ENCODE assay signal across 24 cellular contexts in the genomic region with DNA sequence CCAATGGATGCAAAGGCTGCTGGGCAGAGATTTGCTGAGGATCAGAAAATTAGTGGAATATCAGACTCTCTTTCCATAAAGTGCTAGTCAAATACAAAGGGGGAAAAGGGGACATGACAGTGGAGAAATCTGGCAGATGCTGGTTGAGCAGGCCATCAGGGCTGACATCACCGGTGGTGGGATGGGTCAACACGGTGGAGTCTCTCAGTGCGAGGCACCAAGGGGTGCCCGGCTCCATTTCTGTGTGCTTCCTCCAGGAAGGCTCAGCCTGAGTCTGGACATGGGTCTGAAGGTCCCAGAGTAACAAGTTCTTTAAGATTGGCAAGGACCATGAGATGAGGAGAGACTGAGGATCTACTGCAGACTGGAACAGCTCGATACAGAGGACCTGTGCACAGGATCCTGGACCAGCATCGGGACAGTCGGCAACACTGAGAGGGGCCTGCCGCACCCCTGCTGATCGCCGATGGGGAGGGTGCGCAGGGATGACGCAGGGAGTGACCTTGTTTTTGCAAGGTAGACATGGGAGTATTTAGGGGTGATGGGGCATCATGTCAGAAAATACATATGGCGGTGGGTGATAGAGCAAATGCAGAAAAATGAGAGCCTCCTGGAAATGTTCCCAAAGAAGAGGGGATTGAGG.
"Had no signal": no experiment of that assay in that cellular context is flagged by ENCODE, and none has a peak within 500 bp of the region (broad histone marks: within the 10 kb centered on the region; RNA-seq: fewer than 3 reads in every experiment).

No MANE protein-coding gene starts in this region.

- H3K36me3 ChIP-seq: lower lobe of right lung, suprapubic skin, upper lobe of right lung had no signal

- H3K9me3 ChIP-seq: lower lobe of right lung, mucosa of descending colon, pancreas, right atrium auricular region, spleen, thoracic aorta, tibial artery, upper lobe of right lung had no signal

- H3K4me1 ChIP-seq: lower lobe of right lung, pancreas, right atrium auricular region, spleen, suprapubic skin, tibial artery, upper lobe of right lung had no signal

- H3K4me3 ChIP-seq: lower lobe of right lung, mucosa of descending colon, pancreas, right atrium auricular region, spleen, suprapubic skin, thoracic aorta, tibial artery, upper lobe of right lung had no signal

- DNase-seq: hippocampal formation; kidney glomerular epithelial cell; left cardiac atrium; left ventricle myocardium superior; lower lobe of right lung; mammary epithelial cell; mesenchymal stem cell; midbrain; mucosa of descending colon; naive thymus-derived CD4-positive, alpha-beta T cell; small intestine; spleen; stimulated activated CD4-positive, alpha-beta T cell treated with anti-CD3 and anti-CD28 coated beads, Interleukin-2, amount 100 ng/mL, for 48 hours; stimulated activated naive B cell treated with anti-CD40 and anti-IgM and Interleukin-4, amounts not matched to agents 10 μg/mL and 1 μg/mL and 100 μg/mL, for 72 hours; trophoblast cell; upper lobe of right lung had no signal

- H3K27me3 ChIP-seq: pancreas, right atrium auricular region, suprapubic skin, tibial artery, upper lobe of right lung had no signal

- H3K27ac ChIP-seq: lower lobe of right lung, pancreas, right atrium auricular region, spleen, suprapubic skin, thoracic aorta, tibial artery, upper lobe of right lung had no signal

- ATAC-seq: left cardiac atrium; left lobe of liver; lower lobe of right lung; mucosa of descending colon; natural killer cell treated with Interleukin-12 subunit alpha and Interleukin-12 subunit beta and Interleukin-15 and Interleukin-18, amount 100 ng/mL, for 72 hours; pancreas; sciatic nerve; stimulated activated naive B cell treated with anti-CD40 and anti-IgM and Interleukin-4, amounts not matched to agents 10 μg/mL and 1 μg/mL and 100 μg/mL, for 72 hours; upper lobe of right lung had no signal
